ENCODE assay signal across 34 cellular contexts in the genomic region with DNA sequence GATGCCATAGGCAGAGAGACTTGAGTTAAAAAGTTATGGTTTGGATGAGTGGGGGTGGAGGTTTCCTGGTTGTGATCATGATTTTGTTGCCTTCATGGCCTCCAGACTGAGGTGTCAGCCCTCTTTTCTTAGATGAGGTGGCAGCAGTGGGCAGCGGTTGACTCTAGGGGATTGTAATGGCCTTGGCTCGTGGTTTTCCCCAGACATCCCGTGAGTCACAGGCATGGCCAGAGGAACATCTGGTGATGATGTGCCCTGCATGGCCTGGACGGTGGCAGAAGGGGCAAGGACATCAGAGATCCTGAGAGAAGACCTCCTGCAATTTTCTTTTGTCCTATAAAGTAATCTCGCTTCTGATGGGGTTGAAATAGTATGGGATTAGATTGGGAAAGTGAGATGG. TPM values are rescaled to one million over a fixed set of nuclear protein-coding genes. Genes with fewer than 3 reads are reported as not detected.
"Had no signal": no experiment of that assay in that cellular context is flagged by ENCODE, and none has a peak within 500 bp of the region (broad histone marks: within the 10 kb centered on the region; RNA-seq: fewer than 3 reads in every experiment).

No MANE protein-coding gene starts in this region.

- H3K4me1 Mint-ChIP-seq: activated CD4-positive, alpha-beta memory T cell treated with anti-CD3 and anti-CD28 coated beads, Interleukin-2, amount 10 ng/mL, durations not matched to agents 7 days and 5 days; activated CD4-positive, alpha-beta T cell treated with anti-CD3 and anti-CD28 coated beads for 36 hours; activated CD4-positive, alpha-beta T cell treated with anti-CD3 and anti-CD28 coated beads, Interleukin-2, amount 10 ng/mL, durations not matched to agents 24 days and 14 days; T-helper 17 cell had no signal

- FAIRE-seq: astrocyte, colon had no signal

- H3K27ac Mint-ChIP-seq: activated CD4-positive, alpha-beta memory T cell treated with anti-CD3 and anti-CD28 coated beads, Interleukin-2, amount 10 ng/mL, durations not matched to agents 7 days and 5 days; activated CD4-positive, alpha-beta T cell treated with anti-CD3 and anti-CD28 coated beads for 36 hours; activated CD4-positive, alpha-beta T cell treated with anti-CD3 and anti-CD28 coated beads, Interleukin-2, amount 10 ng/mL, durations not matched to agents 24 days and 14 days; activated naive CD8-positive, alpha-beta T cell; activated T-cell treated with anti-CD3 and anti-CD28 coated beads, Interleukin-2, amount 50 U/mL, for 24 hours; activated T-cell treated with anti-CD3 and anti-CD28 coated beads, Interleukin-2, amount 50 U/mL, for 72 hours; effector memory CD8-positive, alpha-beta T cell; T-helper 17 cell; T-helper 2 cell treated with Interferon-gamma antibody and Interleukin-4, amounts not matched to agents 5 μg/mL and 100 μg/mL, for 36 hours had no signal

- H3K27me3 Mint-ChIP-seq: activated CD4-positive, alpha-beta memory T cell treated with anti-CD3 and anti-CD28 coated beads, Interleukin-2, amount 10 ng/mL, durations not matched to agents 7 days and 5 days; activated CD4-positive, alpha-beta T cell treated with anti-CD3 and anti-CD28 coated beads for 36 hours; activated naive CD8-positive, alpha-beta T cell; activated T-cell treated with anti-CD3 and anti-CD28 coated beads, Interleukin-2, amount 50 U/mL, for 24 hours; T-helper 17 cell had no signal

- H3K4me3 Mint-ChIP-seq: activated CD4-positive, alpha-beta memory T cell treated with anti-CD3 and anti-CD28 coated beads, Interleukin-2, amount 10 ng/mL, durations not matched to agents 7 days and 5 days; activated CD4-positive, alpha-beta T cell treated with anti-CD3 and anti-CD28 coated beads for 36 hours; activated CD4-positive, alpha-beta T cell treated with anti-CD3 and anti-CD28 coated beads, Interleukin-2, amount 10 ng/mL, durations not matched to agents 24 days and 14 days; activated naive CD8-positive, alpha-beta T cell; activated T-cell treated with anti-CD3 and anti-CD28 coated beads, Interleukin-2, amount 50 U/mL, for 24 hours; activated T-cell treated with anti-CD3 and anti-CD28 coated beads, Interleukin-2, amount 50 U/mL, for 72 hours; effector memory CD8-positive, alpha-beta T cell; T-helper 17 cell; T-helper 2 cell treated with Interferon-gamma antibody and Interleukin-4, amounts not matched to agents 5 μg/mL and 100 μg/mL, for 36 hours had no signal

- H3K9me3 Mint-ChIP-seq: activated T-cell treated with anti-CD3 and anti-CD28 coated beads, Interleukin-2, amount 50 U/mL, for 24 hours; effector memory CD8-positive, alpha-beta T cell; T-helper 2 cell treated with Interferon-gamma antibody and Interleukin-4, amounts not matched to agents 5 μg/mL and 100 μg/mL, for 36 hours had no signal

- ATAC-seq: activated CD4-positive, alpha-beta T cell treated with anti-CD3 and anti-CD28 coated beads for 36 hours; activated T-cell treated with anti-CD3 and anti-CD28 coated beads, Interleukin-2, amount 50 U/mL, for 72 hours; effector memory CD8-positive, alpha-beta T cell; foreskin keratinocyte; gastrocnemius medialis; heart left ventricle; T-helper 17 cell had no signal

- DNase-seq: activated CD4-positive, alpha-beta memory T cell treated with anti-CD3 and anti-CD28 coated beads, Interleukin-2, amount 10 ng/mL, durations not matched to agents 7 days and 5 days; activated CD4-positive, alpha-beta T cell treated with anti-CD3 and anti-CD28 coated beads for 36 hours; activated CD4-positive, alpha-beta T cell treated with anti-CD3 and anti-CD28 coated beads, Interleukin-2, amount 10 ng/mL, durations not matched to agents 24 days and 14 days; activated CD4-positive, CD25-positive, alpha-beta regulatory T cell; activated CD4-positive, CD25-positive, alpha-beta regulatory T cell treated with anti-CD3 and anti-CD28 coated beads, Interleukin-2, amount 50 U/mL, for 72 hours; activated CD8-positive, alpha-beta memory T cell treated with anti-CD3 and anti-CD28 coated beads, Interleukin-2, amount 50 U/mL, for 48 hours; activated effector memory CD4-positive, alpha-beta T cell treated with Interleukin-2 at 50 U/mL for 16 hours; activated gamma-delta T cell treated with Interleukin-2 at 50 U/mL for 16 hours; activated naive CD4-positive, alpha-beta T cell treated with anti-CD3 and anti-CD28 coated beads, Interleukin-2, amount 50 U/mL, for 16 hours; activated naive CD4-positive, alpha-beta T cell treated with Interleukin-2 at 50 U/mL for 16 hours; activated T-cell treated with anti-CD3 and anti-CD28 coated beads for 4 hours; activated T-cell treated with anti-CD3 and anti-CD28 coated beads, Interleukin-2, amount 50 U/mL, for 24 hours; activated T-cell treated with anti-CD3 and anti-CD28 coated beads, Interleukin-2, amount 50 U/mL, for 72 hours; amniotic stem cell; anterior cingulate cortex; caudate nucleus; cortex of kidney; dermis blood vessel endothelial cell; effector CD4-positive, alpha-beta T cell; effector memory CD8-positive, alpha-beta T cell; erythroblast; foreskin keratinocyte; gastrocnemius medialis; glutamatergic neuron; heart left ventricle; T-helper 1 cell; T-helper 17 cell; T1000 had no signal

RNA-seq across cellular contexts. Expression of gene RETNLB, which starts 12.4 kb away (rescaled TPM):
- total RNA-seq: activated CD4-positive, alpha-beta memory T cell treated with anti-CD3 and anti-CD28 coated beads, Interleukin-2, amount 10 ng/mL, durations not matched to agents 7 days and 5 days; activated CD4-positive, alpha-beta T cell treated with anti-CD3 and anti-CD28 coated beads for 36 hours; activated CD4-positive, alpha-beta T cell treated with anti-CD3 and anti-CD28 coated beads, Interleukin-2, amount 10 ng/mL, durations not matched to agents 24 days and 14 days; activated T-cell treated with anti-CD3 and anti-CD28 coated beads, Interleukin-2, amount 50 U/mL, for 72 hours; astrocyte; chondrocyte; dermis blood vessel endothelial cell; esophagus muscularis mucosa; foreskin keratinocyte; gastrocnemius medialis; heart left ventricle; T-helper 17 cell had no signal
